Comparison of ENCODE assay signal across 1 cellular context in genomic region chr9:38066907-38067610, GRCh38.
TF ChIP-seq lines count a peak whose summit lies in the region.

No MANE protein-coding gene starts in this region.

TF ChIP-seq in WTC11, 78 proteins besides CTCF, POLR2A, EP300 and RAD21 (continued from another document):
- TF ChIP-seq ZNF281 (CRISPR knock-in tag; IDR thresholded peaks at IDR 0.05): no peak
- no peak for TF ChIP-seq ZNF219 (CRISPR knock-in tag; IDR thresholded peaks at IDR 0.05; ENCODE audit: borderline replicate concordance)
- no peak for TF ChIP-seq ESRRA (CRISPR knock-in tag; IDR thresholded peaks at IDR 0.05; ENCODE audit: borderline replicate concordance)
- TF ChIP-seq ZMAT4 (CRISPR knock-in tag; IDR thresholded peaks at IDR 0.05): no peak
- TF ChIP-seq NR1H2 (CRISPR knock-in tag; IDR thresholded peaks at IDR 0.05): no peak
- TF ChIP-seq JUN (CRISPR knock-in tag; IDR thresholded peaks at IDR 0.05): no peak
- TF ChIP-seq IRF1 (CRISPR knock-in tag; IDR thresholded peaks at IDR 0.05): no peak
- no peak for TF ChIP-seq HMGXB4 (CRISPR knock-in tag; IDR thresholded peaks at IDR 0.05)
- TF ChIP-seq MLX (CRISPR knock-in tag; IDR thresholded peaks at IDR 0.05): no peak
- no peak for TF ChIP-seq CBFB (CRISPR knock-in tag; IDR thresholded peaks at IDR 0.05; ENCODE audit: low read depth)
- TF ChIP-seq TCF7 (CRISPR knock-in tag; IDR thresholded peaks at IDR 0.05; ENCODE audit: low read depth): no peak
- TF ChIP-seq ATF2 (CRISPR knock-in tag; IDR thresholded peaks at IDR 0.05; ENCODE audit: borderline replicate concordance, low read depth): no peak
